Comparison of ENCODE assay signal across 8 cellular contexts in genomic region chr4:3880595-3881120, GRCh38.
DNase-seq lines count a peak whose midpoint lies in the region; ATAC-seq and FAIRE-seq lines count a peak whose summit lies in the region.

No MANE protein-coding gene starts in this region.

- peak; percentile 87 for FAIRE-seq in GM19239 (lab: Jason Lieb, UNC)

- no peak for ATAC-seq in HG03565 (IDR thresholded peaks at IDR 0.05; ENCODE audit: unreplicated experiment)

- DNase-seq in AG20443 (ENCODE audit: low spot score) = peak; percentile 80
- DNase-seq in GM19239 (ENCODE audit: insufficient read length, low spot score) = peak; percentile 72
- DNase-seq in NCI-H2196 treated with DMSO at 0.1 percent for 48 hours (lab: John Stamatoyannopoulos, UW; ENCODE audit: unreplicated experiment) = peak; percentile 66
- DNase-seq in activated CD4-positive, alpha-beta T cell treated with anti-CD3 and anti-CD28 coated beads, Interleukin-2, amount 50 U/mL, for 1 hour = peak; percentile 67
- DNase-seq in dedifferentiated amniotic fluid mesenchymal stem cell (ENCODE audit: extremely low spot score) = peak; percentile 39
- peak; percentile 49 to 81 for DNase-seq in lung microvascular endothelial cell (ENCODE audit: low read depth in 2 of 2)
- peak; percentile 21 to 24 for DNase-seq in stimulated activated CD8-positive, alpha-beta memory T cell treated with anti-CD3 and anti-CD28 coated beads, Interleukin-15, amount 100 ng/mL, for 4 hours (ENCODE audit: low read depth in 2 of 2)

Comparison
In these comparisons a context has a peak if more than half of its experiments do, and no peak if none do; other contexts are left out.
1. DNase-seq: peak in every context shown above with its lines; median percentile 80 in AG20443; 72 in GM19239; 67 in activated CD4-positive, alpha-beta T cell treated with anti-CD3 and anti-CD28 coated beads, Interleukin-2, amount 50 U/mL, for 1 hour; 66 in NCI-H2196 treated with DMSO at 0.1 percent for 48 hours; 65 in lung microvascular endothelial cell; 39 in dedifferentiated amniotic fluid mesenchymal stem cell; 22 in stimulated activated CD8-positive, alpha-beta memory T cell treated with anti-CD3 and anti-CD28 coated beads, Interleukin-15, amount 100 ng/mL, for 4 hours.